In the genomic region with DNA sequence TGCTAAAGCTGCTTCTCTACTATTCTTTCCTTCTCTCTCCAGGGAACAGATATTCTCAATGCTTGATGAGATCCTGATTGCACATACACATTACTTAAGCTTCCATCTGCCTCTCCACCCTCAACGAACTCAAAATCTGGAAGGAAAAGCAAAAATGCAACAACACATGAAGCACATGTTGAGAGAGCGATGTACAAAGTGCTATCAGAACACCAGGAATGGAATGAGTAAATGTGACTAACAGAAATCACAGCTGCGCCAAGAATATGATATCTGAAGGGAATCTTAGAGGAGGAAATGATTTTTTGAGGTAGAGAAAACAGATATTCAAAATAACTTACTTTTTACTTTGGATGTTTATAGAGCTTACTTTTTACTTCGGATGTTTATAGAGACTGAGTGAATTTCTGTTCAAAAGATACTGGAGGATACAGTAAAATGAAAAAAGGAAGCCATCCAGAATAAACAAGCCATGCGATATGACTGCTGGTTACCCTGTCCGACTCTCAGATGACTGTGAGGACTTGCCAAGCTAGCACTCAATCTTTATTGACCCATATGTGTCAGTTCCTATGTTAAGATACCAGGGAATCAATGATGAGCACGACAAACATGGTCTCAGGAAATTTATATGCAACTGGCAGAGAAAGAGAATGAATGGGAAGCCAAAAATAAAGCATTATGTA, we compare ENCODE assay signal across 15 cellular contexts.
DNase-seq lines count a peak whose midpoint lies in the region; ATAC-seq and TF ChIP-seq lines count a peak whose summit lies in the region.
"Had no signal": no experiment of that assay in that cellular context is flagged by ENCODE, and none has a peak within 500 bp of the region (broad histone marks: within the 10 kb centered on the region; RNA-seq: fewer than 3 reads in every experiment).

No MANE protein-coding gene starts in this region.

- peak overlapping the region in 4 of 7 donors; percentile 0 to 63 (median 6) for H3K27ac Mint-ChIP-seq in CD14-positive monocyte
- H3K27ac Mint-ChIP-seq: activated naive CD8-positive, alpha-beta T cell; mesothelial cell of epicardium had no signal

- H3K4me3 ChIP-seq in adrenal gland = no peak overlapping the region
- H3K4me3 ChIP-seq in foreskin fibroblast (ENCODE audit: low read depth in 1 of 2, low read length in 2 of 2) = peak overlapping the region in 1 of 2 donors; percentile 8
- peak overlapping the region; percentile 12 for H3K4me3 ChIP-seq in psoas muscle
- H3K4me3 ChIP-seq: prostate gland had no signal

- H3K36me3 ChIP-seq in adrenal gland (replicated peaks in 1 of 2) (no peaks in the 10 kb centered on the region), psoas muscle (ENCODE audit: insufficient read depth in 1 of 2, low read depth in 1 of 2) (no peaks in the 10 kb centered on the region)
- H3K36me3 ChIP-seq: prostate gland had no signal

- WGBS in adrenal gland, 4 donors = 21 to 37% (median 27%) methylated on average over 7 of the region's 7 CpGs
- 20 to 33% (median 21%) methylated on average over 7 of the region's 7 CpGs for WGBS in psoas muscle, 3 donors

- no peaks in the 10 kb centered on the region for H3K27me3 Mint-ChIP-seq in CD14-positive monocyte (ENCODE audit: low read depth in 3 of 3)
- H3K27me3 Mint-ChIP-seq: activated naive CD8-positive, alpha-beta T cell had no signal

- TF ChIP-seq CTCF in CD14-positive monocyte (IDR thresholded peaks at IDR 0.05) (no peak), adrenal gland (IDR thresholded peaks at IDR 0.05) (no peak), foreskin fibroblast (IDR thresholded peaks at IDR 0.05; ENCODE audit: low read depth, low read length) (no peak), psoas muscle (IDR thresholded peaks at IDR 0.05) (no peak)

- intact Hi-C loops in CD14-positive monocyte (cut with micrococcal nuclease) (no loop called here), adrenal gland (cut with DNase I) (no loop called here), psoas muscle (cut with DNase I) (no loop called here), posterior vena cava (cut with DNase I) (no loop called here)

- H3K9me3 Mint-ChIP-seq in CD14-positive monocyte = no peaks in the 10 kb centered on the region

- H3K27ac ChIP-seq in adrenal gland = peak overlapping the region in 4 of 5 donors; percentile 7 to 68 (median 23)
- H3K27ac ChIP-seq in psoas muscle = peak overlapping the region; percentile 75
- H3K27ac ChIP-seq: prostate gland had no signal

- H3K27me3 ChIP-seq in adrenal gland = no peaks in the 10 kb centered on the region
- H3K27me3 ChIP-seq in psoas muscle (ENCODE audit: insufficient read depth in 3 of 3, low read length in 2 of 3) = no peaks in the 10 kb centered on the region

- no peak overlapping the region for H3K4me3 Mint-ChIP-seq in CD14-positive monocyte
- H3K4me3 Mint-ChIP-seq: activated naive CD8-positive, alpha-beta T cell; mesothelial cell of epicardium had no signal

- ATAC-seq in psoas muscle (peak; percentile 71 to 88 (median 87)), HG02970 (IDR thresholded peaks at IDR 0.05; ENCODE audit: low FRiP score, unreplicated experiment) (no peak)

- no peak for TF ChIP-seq POLR2A in adrenal gland (IDR thresholded peaks at IDR 0.05)

- DNase-seq in CD14-positive monocyte (ENCODE audit: low spot score) (no peak), adrenal gland (peak in 1 of 7 donors; percentile 18), foreskin fibroblast (peak; percentile 59 to 81), psoas muscle (no peak), posterior vena cava (ENCODE audit: low spot score) (no peak), NCI-H1105 (lab: John Stamatoyannopoulos, UW) (no peak), ACHN (no peak)
- DNase-seq: effector CD4-positive, alpha-beta T cell; NCI-H526 treated with DMSO at 0.1 percent for 48 hours; SHP77; stimulated activated naive CD4-positive, alpha-beta T cell treated with Interleukin-2 at 50 U/mL for 16 hours had no signal

- H3K36me3 Mint-ChIP-seq in CD14-positive monocyte = no peaks in the 10 kb centered on the region
- H3K36me3 Mint-ChIP-seq: mesothelial cell of epicardium had no signal

- peaks cover 24% of the 10 kb centered on the region for H3K4me1 Mint-ChIP-seq in CD14-positive monocyte

- H3K9me3 ChIP-seq in adrenal gland (replicated peaks in 1 of 3) = no peaks in the 10 kb centered on the region
- no peaks in the 10 kb centered on the region for H3K9me3 ChIP-seq in psoas muscle
- H3K9me3 ChIP-seq: prostate gland had no signal

- H3K4me1 ChIP-seq in adrenal gland (replicated peaks in 1 of 2) = peaks cover 0 to 14% of the 10 kb centered on the region in 2 donors
- H3K4me1 ChIP-seq in psoas muscle = peaks cover 31% of the 10 kb centered on the region
- H3K4me1 ChIP-seq: prostate gland had no signal

- in situ Hi-C loops in ACHN (cut with HindIII; ENCODE audit: low pct_ligation_motif_present, low pct_unique_long_range_greater_than_20kb, low sequenced_read_pairs) = no loop called here

Comparison
In these comparisons a context has a peak if more than half of its experiments do, and no peak if none do; other contexts are left out.
1. DNase-seq: peak in foreskin fibroblast (2 of 2); none in CD14-positive monocyte (single experiment), psoas muscle (0 of 2), posterior vena cava (single experiment), NCI-H1105 (single experiment) and ACHN (single experiment).